Comparison of ENCODE assay signal across 21 cellular contexts in the genomic region with DNA sequence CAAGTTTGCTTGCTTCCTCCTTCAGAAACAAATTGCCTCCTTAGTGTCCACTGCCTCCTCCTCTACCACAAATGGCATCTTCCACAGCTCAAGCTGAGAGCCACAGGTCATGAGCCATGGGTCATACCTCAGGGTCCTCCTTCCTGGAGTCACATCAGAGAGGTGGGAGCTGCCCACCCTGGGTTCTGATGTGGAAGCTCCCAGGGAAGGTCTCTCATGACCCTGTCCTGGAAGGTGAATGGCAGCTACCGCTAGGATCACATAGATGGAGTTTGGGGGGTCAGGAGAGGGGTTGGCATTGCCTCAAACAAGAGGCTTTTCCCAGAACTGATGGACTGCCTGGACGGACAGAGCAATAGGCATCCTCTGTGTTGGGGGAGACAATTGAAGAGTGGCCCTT.
A peak's percentile ranks its signal among the peaks of the same experiment; 100 is the strongest.
DNase-seq lines count a peak whose midpoint lies in the region; ATAC-seq, FAIRE-seq and TF ChIP-seq lines count a peak whose summit lies in the region.
"Had no signal": no experiment of that assay in that cellular context is flagged by ENCODE, and none has a peak within 500 bp of the region (broad histone marks: within the 10 kb centered on the region; RNA-seq: fewer than 3 reads in every experiment).

No MANE protein-coding gene starts in this region.

- H3K27me3 Mint-ChIP-seq in natural killer cell treated with Interleukin-12 subunit alpha and Interleukin-12 subunit beta and Interleukin-15 and Interleukin-18, amount 100 ng/mL, for 72 hours = peaks cover 0 to 9% of the 10 kb centered on the region in 2 donors
- peaks cover 0 to 6% of the 10 kb centered on the region in 2 donors for H3K27me3 Mint-ChIP-seq in natural killer cell (ENCODE audit: low read depth in 2 of 2)
- H3K27me3 Mint-ChIP-seq: CD4-positive, CD25-positive, alpha-beta regulatory T cell had no signal

- H3K9me3 ChIP-seq in aorta (ENCODE audit: control insufficient read depth, low read length) = no peaks in the 10 kb centered on the region
- H3K9me3 ChIP-seq: A549, Caco-2, HAP-1 had no signal

- H3K4me1 Mint-ChIP-seq in natural killer cell treated with Interleukin-12 subunit alpha and Interleukin-12 subunit beta and Interleukin-15 and Interleukin-18, amount 100 ng/mL, for 72 hours (ENCODE audit: low read depth in 2 of 2) = no peaks in the 10 kb centered on the region
- H3K4me1 Mint-ChIP-seq in natural killer cell = no peaks in the 10 kb centered on the region
- H3K4me1 Mint-ChIP-seq: CD4-positive, CD25-positive, alpha-beta regulatory T cell had no signal

- no peak overlapping the region for H3K4me3 Mint-ChIP-seq in natural killer cell treated with Interleukin-12 subunit alpha and Interleukin-12 subunit beta and Interleukin-15 and Interleukin-18, amount 100 ng/mL, for 72 hours
- no peak overlapping the region for H3K4me3 Mint-ChIP-seq in natural killer cell
- H3K4me3 Mint-ChIP-seq: CD4-positive, CD25-positive, alpha-beta regulatory T cell had no signal

- no peak overlapping the region for H3K4me3 ChIP-seq in aorta (ENCODE audit: low read length in 2 of 2)
- H3K4me3 ChIP-seq: A549, HAP-1 had no signal

- peak; percentile 37 for DNase-seq in activated effector memory CD4-positive, alpha-beta T cell treated with anti-CD3 and anti-CD28 coated beads, Interleukin-2, amount 50 U/mL, for 16 hours
- no peak for DNase-seq in activated effector memory CD4-positive, alpha-beta T cell treated with Interleukin-2 at 50 U/mL for 16 hours
- peak; percentile 57 for DNase-seq in natural killer cell treated with Interleukin-12 subunit alpha and Interleukin-12 subunit beta and Interleukin-15 and Interleukin-18, amount 100 ng/mL, for 72 hours (ENCODE audit: low spot score)
- DNase-seq in natural killer cell (no peak), posterior vena cava (ENCODE audit: low spot score) (peak; percentile 34), aorta (peak; percentile 9 to 28), H54 (ENCODE audit: insufficient read length, low spot score) (no peak)
- DNase-seq: C1 segment of cervical spinal cord; Caco-2; CD4-positive, CD25-positive, alpha-beta regulatory T cell; IMR-90 had no signal

- no peak for TF ChIP-seq CTCF in natural killer cell (IDR thresholded peaks at IDR 0.05)

- H3K36me3 ChIP-seq in aorta (ENCODE audit: control insufficient read depth in 1 of 2, insufficient read depth in 2 of 2, low read length in 1 of 2) = no peaks in the 10 kb centered on the region
- H3K36me3 ChIP-seq: HAP-1 had no signal

- no peaks in the 10 kb centered on the region for H3K36me3 Mint-ChIP-seq in natural killer cell treated with Interleukin-12 subunit alpha and Interleukin-12 subunit beta and Interleukin-15 and Interleukin-18, amount 100 ng/mL, for 72 hours
- H3K36me3 Mint-ChIP-seq in natural killer cell = no peaks in the 10 kb centered on the region
- H3K36me3 Mint-ChIP-seq: CD4-positive, CD25-positive, alpha-beta regulatory T cell had no signal

- no peaks in the 10 kb centered on the region for H3K27me3 ChIP-seq in aorta (ENCODE audit: control insufficient read depth in 1 of 2, insufficient read depth in 2 of 2, low read length in 1 of 2)

- ATAC-seq in natural killer cell treated with Interleukin-12 subunit alpha and Interleukin-12 subunit beta and Interleukin-15 and Interleukin-18, amount 100 ng/mL, for 72 hours = no peak
- ATAC-seq in natural killer cell = no peak
- no peak for ATAC-seq in aorta (ENCODE audit: low FRiP score)
- ATAC-seq in HG02798 (IDR thresholded peaks at IDR 0.05; ENCODE audit: poor library complexity, unreplicated experiment) = no peak
- ATAC-seq: A549 had no signal

- no peaks in the 10 kb centered on the region for H3K4me1 ChIP-seq in aorta (ENCODE audit: control insufficient read depth in 1 of 2, insufficient read depth in 2 of 2, low read length in 2 of 2)
- H3K4me1 ChIP-seq: A549, Caco-2, HAP-1 had no signal

- FAIRE-seq in H54 (lab: Jason Lieb, UNC) = no peak
- FAIRE-seq: A549, D721Med, G401.6, GM12891, GM19239, H1, HTR-8/SVneo had no signal

- 77 to 79% methylated on average over 2 of the region's 2 CpGs for WGBS in aorta, 2 donors

- no peaks in the 10 kb centered on the region for H3K9me3 Mint-ChIP-seq in natural killer cell treated with Interleukin-12 subunit alpha and Interleukin-12 subunit beta and Interleukin-15 and Interleukin-18, amount 100 ng/mL, for 72 hours
- no peaks in the 10 kb centered on the region for H3K9me3 Mint-ChIP-seq in natural killer cell

- no peak overlapping the region for H3K27ac ChIP-seq in aorta (ENCODE audit: low read depth in 1 of 2, low read length in 2 of 2)
- H3K27ac ChIP-seq: 22Rv1, A549 had no signal

- TF ChIP-seq POLR2A in H54 (IDR thresholded peaks at IDR 0.05; ENCODE audit: low read depth, low read length) = no peak

- intact Hi-C loops in natural killer cell (cut with micrococcal nuclease) (no loop called here), posterior vena cava (cut with DNase I) (loop anchor here in 1 of 2 donors (1.0 kb wide), 1 partner anchor 8 kb away; no protein-coding TSS in a partner anchor), aorta (cut with DNase I) (no loop called here)

- no peak overlapping the region for H3K27ac Mint-ChIP-seq in natural killer cell treated with Interleukin-12 subunit alpha and Interleukin-12 subunit beta and Interleukin-15 and Interleukin-18, amount 100 ng/mL, for 72 hours
- H3K27ac Mint-ChIP-seq in natural killer cell = no peak overlapping the region
- H3K27ac Mint-ChIP-seq: CD4-positive, CD25-positive, alpha-beta regulatory T cell had no signal

Comparison
In these comparisons a context has a peak if more than half of its experiments do, and no peak if none do; other contexts are left out.
1. DNase-seq: peak in activated effector memory CD4-positive, alpha-beta T cell treated with anti-CD3 and anti-CD28 coated beads, Interleukin-2, amount 50 U/mL, for 16 hours (single experiment), natural killer cell treated with Interleukin-12 subunit alpha and Interleukin-12 subunit beta and Interleukin-15 and Interleukin-18, amount 100 ng/mL, for 72 hours (single experiment), posterior vena cava (single experiment) and aorta (2 of 2); none in activated effector memory CD4-positive, alpha-beta T cell treated with Interleukin-2 at 50 U/mL for 16 hours (single experiment), natural killer cell (single experiment) and H54 (single experiment).